1 cellular context compared by ENCODE assay signal in the genomic region with DNA sequence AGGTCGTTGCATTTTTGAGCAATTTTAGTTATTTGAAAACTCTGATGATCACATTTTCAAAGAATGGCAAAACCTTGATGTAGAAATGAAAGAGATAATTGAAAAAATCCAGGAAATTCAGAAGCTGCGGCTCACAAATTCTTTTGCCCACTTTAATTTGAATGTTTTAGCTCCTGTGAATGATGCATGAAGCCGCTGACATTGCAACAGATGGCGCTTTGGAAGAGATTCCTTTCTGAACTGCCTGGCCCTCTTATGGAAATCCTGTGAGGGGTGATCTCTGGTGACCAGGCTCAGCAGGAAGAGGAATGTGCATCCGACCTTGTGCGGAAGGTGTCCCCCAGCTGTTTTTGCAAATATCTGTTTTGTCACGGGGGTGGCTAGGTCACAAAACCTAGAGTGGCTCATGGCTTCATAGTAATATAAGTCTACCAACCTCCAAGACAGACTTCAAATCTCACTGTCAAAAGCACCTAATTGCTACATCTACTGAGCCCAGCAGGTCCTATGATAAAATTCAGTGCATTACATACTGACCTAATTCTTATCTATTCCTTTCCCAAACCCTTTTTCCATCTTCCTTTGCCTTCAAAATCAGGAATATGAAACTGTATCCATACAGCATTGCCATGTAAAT.
A peak's percentile ranks its signal among the peaks of the same experiment; 100 is the strongest.
TF ChIP-seq lines count a peak whose summit lies in the region.

No MANE protein-coding gene starts in this region.

TF ChIP-seq in GM23338, 12 proteins besides CTCF, POLR2A, EP300 and RAD21 (continued from another document):
- TF ChIP-seq, protein P1, sequence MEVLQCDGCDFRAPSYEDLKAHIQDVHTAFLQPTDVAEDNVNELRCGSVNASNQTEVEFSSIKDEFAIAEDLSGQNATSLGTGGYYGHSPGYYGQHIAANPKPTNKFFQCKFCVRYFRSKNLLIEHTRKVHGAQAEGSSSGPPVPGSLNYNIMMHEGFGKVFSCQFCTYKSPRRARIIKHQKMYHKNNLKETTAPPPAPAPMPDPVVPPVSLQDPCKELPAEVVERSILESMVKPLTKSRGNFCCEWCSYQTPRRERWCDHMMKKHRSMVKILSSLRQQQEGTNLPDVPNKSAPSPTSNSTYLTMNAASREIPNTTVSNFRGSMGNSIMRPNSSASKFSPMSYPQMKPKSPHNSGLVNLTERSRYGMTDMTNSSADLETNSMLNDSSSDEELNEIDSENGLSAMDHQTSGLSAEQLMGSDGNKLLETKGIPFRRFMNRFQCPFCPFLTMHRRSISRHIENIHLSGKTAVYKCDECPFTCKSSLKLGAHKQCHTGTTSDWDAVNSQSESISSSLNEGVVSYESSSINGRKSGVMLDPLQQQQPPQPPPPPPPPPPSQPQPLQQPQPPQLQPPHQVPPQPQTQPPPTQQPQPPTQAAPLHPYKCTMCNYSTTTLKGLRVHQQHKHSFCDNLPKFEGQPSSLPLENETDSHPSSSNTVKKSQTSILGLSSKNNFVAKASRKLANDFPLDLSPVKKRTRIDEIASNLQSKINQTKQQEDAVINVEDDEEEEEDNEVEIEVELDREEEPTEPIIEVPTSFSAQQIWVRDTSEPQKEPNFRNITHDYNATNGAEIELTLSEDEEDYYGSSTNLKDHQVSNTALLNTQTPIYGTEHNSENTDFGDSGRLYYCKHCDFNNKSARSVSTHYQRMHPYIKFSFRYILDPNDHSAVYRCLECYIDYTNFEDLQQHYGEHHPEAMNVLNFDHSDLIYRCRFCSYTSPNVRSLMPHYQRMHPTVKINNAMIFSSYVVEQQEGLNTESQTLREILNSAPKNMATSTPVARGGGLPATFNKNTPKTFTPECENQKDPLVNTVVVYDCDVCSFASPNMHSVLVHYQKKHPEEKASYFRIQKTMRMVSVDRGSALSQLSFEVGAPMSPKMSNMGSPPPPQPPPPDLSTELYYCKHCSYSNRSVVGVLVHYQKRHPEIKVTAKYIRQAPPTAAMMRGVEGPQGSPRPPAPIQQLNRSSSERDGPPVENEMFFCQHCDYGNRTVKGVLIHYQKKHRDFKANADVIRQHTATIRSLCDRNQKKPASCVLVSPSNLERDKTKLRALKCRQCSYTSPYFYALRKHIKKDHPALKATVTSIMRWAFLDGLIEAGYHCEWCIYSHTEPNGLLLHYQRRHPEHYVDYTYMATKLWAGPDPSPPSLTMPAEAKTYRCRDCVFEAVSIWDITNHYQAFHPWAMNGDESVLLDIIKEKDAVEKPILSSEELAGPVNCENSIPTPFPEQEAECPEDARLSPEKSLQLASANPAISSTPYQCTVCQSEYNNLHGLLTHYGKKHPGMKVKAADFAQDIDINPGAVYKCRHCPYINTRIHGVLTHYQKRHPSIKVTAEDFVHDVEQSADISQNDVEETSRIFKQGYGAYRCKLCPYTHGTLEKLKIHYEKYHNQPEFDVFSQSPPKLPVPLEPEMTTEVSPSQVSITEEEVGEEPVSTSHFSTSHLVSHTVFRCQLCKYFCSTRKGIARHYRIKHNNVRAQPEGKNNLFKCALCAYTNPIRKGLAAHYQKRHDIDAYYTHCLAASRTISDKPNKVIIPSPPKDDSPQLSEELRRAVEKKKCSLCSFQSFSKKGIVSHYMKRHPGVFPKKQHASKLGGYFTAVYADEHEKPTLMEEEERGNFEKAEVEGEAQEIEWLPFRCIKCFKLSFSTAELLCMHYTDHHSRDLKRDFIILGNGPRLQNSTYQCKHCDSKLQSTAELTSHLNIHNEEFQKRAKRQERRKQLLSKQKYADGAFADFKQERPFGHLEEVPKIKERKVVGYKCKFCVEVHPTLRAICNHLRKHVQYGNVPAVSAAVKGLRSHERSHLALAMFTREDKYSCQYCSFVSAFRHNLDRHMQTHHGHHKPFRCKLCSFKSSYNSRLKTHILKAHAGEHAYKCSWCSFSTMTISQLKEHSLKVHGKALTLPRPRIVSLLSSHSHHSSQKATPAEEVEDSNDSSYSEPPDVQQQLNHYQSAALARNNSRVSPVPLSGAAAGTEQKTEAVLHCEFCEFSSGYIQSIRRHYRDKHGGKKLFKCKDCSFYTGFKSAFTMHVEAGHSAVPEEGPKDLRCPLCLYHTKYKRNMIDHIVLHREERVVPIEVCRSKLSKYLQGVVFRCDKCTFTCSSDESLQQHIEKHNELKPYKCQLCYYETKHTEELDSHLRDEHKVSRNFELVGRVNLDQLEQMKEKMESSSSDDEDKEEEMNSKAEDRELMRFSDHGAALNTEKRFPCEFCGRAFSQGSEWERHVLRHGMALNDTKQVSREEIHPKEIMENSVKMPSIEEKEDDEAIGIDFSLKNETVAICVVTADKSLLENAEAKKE (CRISPR knock-in tag; IDR thresholded peaks at IDR 0.05), result peak; percentile 80
- no peak for TF ChIP-seq EZH2 (IDR thresholded peaks at IDR 0.05; ENCODE audit: low read depth, unreplicated experiment)
- TF ChIP-seq JUNB (IDR thresholded peaks at IDR 0.05; ENCODE audit: unreplicated experiment), result no peak
